In the genomic region with DNA sequence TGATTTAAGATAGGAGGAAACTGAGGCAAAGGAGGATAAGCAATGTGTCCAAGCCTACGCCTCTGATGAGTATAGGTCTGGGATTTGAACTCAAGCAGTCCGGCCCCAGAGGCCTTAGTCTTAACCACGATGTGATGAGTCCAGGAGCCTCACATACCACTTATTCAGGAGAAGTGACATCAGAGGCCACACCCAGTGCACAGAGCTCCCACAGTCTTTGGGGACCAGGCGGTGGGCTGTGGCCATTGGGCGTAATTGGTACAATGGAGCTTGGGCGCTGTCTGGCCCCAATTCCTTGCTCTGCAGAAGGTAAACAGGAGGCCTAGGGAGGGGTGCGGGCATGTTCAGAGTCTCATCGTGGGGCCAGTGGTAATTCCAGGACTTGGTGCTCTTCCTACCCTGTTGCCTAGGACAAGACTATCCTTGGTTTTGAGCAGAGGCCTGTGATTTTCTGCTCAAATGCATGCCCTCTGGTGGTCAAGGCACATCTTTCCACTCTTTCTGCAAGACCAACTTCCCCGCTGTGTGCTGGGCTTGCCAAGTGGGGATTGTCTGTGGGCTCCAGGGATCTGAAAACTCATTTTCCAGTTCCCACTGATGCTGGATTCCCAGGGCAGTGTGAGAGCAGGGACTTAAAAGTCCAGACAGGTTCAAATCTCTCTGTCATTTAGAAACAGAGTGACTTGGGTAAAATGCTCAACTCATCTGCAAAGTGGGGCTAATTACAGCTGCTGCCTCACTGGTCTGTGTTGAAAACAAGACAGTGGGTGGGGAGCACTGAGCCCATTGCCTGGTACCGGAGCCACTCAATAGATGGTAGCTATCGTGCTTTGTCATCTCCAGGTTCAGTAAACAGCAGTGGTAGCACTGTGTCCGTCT, we compare ENCODE assay signal across 1 cellular context.
A peak's percentile ranks its signal among the peaks of the same experiment; 100 is the strongest.
TF ChIP-seq lines count a peak whose summit lies in the region.

No MANE protein-coding gene starts in this region.

TF ChIP-seq in HepG2, 621 proteins besides CTCF, POLR2A, EP300 and RAD21 (continued from another document and continues in another):
- TF ChIP-seq, protein P1, sequence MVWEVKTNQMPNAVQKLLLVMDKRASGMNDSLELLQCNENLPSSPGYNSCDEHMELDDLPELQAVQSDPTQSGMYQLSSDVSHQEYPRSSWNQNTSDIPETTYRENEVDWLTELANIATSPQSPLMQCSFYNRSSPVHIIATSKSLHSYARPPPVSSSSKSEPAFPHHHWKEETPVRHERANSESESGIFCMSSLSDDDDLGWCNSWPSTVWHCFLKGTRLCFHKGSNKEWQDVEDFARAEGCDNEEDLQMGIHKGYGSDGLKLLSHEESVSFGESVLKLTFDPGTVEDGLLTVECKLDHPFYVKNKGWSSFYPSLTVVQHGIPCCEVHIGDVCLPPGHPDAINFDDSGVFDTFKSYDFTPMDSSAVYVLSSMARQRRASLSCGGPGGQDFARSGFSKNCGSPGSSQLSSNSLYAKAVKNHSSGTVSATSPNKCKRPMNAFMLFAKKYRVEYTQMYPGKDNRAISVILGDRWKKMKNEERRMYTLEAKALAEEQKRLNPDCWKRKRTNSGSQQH (CRISPR knock-in tag; IDR thresholded peaks at IDR 0.05; ENCODE audit: low read depth): no peak
- TF ChIP-seq GZF1 (CRISPR knock-in tag; IDR thresholded peaks at IDR 0.05) (0 out of 2 replicates have a peak, but pooled peaks have one; percentile 46), ZNF761 (CRISPR knock-in tag; conservative IDR thresholded peaks at IDR 0.05) (no peak), ADNP (CRISPR knock-in tag; IDR thresholded peaks at IDR 0.05) (no peak), NR3C1 (CRISPR knock-in tag; IDR thresholded peaks at IDR 0.05) (no peak), AGO1 (IDR thresholded peaks at IDR 0.05; ENCODE audit: low read depth, low read length, poor library complexity, severe bottlenecking) (no peak), FOXA3 (CRISPR knock-in tag; IDR thresholded peaks at IDR 0.05) (peak; percentile 10; the same call in 1 of the 2 replicates), ZNF563 (CRISPR knock-in tag; IDR thresholded peaks at IDR 0.05) (no peak), NR2F6 (IDR thresholded peaks at IDR 0.05) (no peak), NR2F6 (CRISPR knock-in tag; IDR thresholded peaks at IDR 0.05) (no peak), MEIS2 (CRISPR knock-in tag; IDR thresholded peaks at IDR 0.05) (no peak), ZSCAN20 (CRISPR knock-in tag; IDR thresholded peaks at IDR 0.05; ENCODE audit: borderline replicate concordance) (no peak), CENPT (CRISPR knock-in tag; IDR thresholded peaks at IDR 0.05; ENCODE audit: low read depth) (no peak), ZNF317 (CRISPR knock-in tag; IDR thresholded peaks at IDR 0.05) (no peak), KMT2B (CRISPR knock-in tag; IDR thresholded peaks at IDR 0.05) (no peak), FOXM1 (CRISPR knock-in tag; IDR thresholded peaks at IDR 0.05) (no peak), ZSCAN9 (CRISPR knock-in tag; IDR thresholded peaks at IDR 0.05; ENCODE audit: borderline replicate concordance) (no peak), SMYD3 (CRISPR knock-in tag; IDR thresholded peaks at IDR 0.05) (no peak), CREB1 (IDR thresholded peaks at IDR 0.05) (no peak), CREB1 (CRISPR knock-in tag; IDR thresholded peaks at IDR 0.05) (no peak), ZMYM2 (CRISPR knock-in tag; IDR thresholded peaks at IDR 0.05) (no peak), TBL1XR1 (IDR thresholded peaks at IDR 0.05; ENCODE audit: borderline replicate concordance, low read length, partially characterized antibody) (no peak), ZNF501 (CRISPR knock-in tag; IDR thresholded peaks at IDR 0.05) (peak; percentile 56; the same call in 1 of the 2 replicates), SOX6 (IDR thresholded peaks at IDR 0.05) (no peak), SOX6 (CRISPR knock-in tag; IDR thresholded peaks at IDR 0.05) (no peak)
- TF ChIP-seq, protein P2, sequence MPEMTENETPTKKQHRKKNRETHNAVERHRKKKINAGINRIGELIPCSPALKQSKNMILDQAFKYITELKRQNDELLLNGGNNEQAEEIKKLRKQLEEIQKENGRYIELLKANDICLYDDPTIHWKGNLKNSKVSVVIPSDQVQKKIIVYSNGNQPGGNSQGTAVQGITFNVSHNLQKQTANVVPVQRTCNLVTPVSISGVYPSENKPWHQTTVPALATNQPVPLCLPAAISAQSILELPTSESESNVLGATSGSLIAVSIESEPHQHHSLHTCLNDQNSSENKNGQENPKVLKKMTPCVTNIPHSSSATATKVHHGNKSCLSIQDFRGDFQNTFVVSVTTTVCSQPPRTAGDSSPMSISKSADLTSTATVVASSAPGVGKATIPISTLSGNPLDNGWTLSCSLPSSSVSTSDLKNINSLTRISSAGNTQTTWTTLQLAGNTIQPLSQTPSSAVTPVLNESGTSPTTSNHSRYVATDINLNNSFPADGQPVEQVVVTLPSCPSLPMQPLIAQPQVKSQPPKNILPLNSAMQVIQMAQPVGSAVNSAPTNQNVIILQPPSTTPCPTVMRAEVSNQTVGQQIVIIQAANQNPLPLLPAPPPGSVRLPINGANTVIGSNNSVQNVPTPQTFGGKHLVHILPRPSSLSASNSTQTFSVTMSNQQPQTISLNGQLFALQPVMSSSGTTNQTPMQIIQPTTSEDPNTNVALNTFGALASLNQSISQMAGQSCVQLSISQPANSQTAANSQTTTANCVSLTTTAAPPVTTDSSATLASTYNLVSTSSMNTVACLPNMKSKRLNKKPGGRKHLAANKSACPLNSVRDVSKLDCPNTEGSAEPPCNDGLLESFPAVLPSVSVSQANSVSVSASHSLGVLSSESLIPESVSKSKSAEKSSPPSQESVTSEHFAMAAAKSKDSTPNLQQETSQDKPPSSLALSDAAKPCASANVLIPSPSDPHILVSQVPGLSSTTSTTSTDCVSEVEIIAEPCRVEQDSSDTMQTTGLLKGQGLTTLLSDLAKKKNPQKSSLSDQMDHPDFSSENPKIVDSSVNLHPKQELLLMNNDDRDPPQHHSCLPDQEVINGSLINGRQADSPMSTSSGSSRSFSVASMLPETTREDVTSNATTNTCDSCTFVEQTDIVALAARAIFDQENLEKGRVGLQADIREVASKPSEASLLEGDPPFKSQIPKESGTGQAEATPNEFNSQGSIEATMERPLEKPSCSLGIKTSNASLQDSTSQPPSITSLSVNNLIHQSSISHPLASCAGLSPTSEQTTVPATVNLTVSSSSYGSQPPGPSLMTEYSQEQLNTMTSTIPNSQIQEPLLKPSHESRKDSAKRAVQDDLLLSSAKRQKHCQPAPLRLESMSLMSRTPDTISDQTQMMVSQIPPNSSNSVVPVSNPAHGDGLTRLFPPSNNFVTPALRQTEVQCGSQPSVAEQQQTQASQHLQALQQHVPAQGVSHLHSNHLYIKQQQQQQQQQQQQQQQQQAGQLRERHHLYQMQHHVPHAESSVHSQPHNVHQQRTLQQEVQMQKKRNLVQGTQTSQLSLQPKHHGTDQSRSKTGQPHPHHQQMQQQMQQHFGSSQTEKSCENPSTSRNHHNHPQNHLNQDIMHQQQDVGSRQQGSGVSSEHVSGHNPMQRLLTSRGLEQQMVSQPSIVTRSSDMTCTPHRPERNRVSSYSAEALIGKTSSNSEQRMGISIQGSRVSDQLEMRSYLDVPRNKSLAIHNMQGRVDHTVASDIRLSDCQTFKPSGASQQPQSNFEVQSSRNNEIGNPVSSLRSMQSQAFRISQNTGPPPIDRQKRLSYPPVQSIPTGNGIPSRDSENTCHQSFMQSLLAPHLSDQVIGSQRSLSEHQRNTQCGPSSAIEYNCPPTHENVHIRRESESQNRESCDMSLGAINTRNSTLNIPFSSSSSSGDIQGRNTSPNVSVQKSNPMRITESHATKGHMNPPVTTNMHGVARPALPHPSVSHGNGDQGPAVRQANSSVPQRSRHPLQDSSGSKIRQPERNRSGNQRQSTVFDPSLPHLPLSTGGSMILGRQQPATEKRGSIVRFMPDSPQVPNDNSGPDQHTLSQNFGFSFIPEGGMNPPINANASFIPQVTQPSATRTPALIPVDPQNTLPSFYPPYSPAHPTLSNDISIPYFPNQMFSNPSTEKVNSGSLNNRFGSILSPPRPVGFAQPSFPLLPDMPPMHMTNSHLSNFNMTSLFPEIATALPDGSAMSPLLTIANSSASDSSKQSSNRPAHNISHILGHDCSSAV (CRISPR knock-in tag; IDR thresholded peaks at IDR 0.05; ENCODE audit: borderline replicate concordance): no peak
- TF ChIP-seq, protein P3, sequence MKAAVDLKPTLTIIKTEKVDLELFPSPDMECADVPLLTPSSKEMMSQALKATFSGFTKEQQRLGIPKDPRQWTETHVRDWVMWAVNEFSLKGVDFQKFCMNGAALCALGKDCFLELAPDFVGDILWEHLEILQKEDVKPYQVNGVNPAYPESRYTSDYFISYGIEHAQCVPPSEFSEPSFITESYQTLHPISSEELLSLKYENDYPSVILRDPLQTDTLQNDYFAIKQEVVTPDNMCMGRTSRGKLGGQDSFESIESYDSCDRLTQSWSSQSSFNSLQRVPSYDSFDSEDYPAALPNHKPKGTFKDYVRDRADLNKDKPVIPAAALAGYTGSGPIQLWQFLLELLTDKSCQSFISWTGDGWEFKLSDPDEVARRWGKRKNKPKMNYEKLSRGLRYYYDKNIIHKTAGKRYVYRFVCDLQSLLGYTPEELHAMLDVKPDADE (CRISPR knock-in tag; IDR thresholded peaks at IDR 0.05): no peak
- TF ChIP-seq, protein P4, sequence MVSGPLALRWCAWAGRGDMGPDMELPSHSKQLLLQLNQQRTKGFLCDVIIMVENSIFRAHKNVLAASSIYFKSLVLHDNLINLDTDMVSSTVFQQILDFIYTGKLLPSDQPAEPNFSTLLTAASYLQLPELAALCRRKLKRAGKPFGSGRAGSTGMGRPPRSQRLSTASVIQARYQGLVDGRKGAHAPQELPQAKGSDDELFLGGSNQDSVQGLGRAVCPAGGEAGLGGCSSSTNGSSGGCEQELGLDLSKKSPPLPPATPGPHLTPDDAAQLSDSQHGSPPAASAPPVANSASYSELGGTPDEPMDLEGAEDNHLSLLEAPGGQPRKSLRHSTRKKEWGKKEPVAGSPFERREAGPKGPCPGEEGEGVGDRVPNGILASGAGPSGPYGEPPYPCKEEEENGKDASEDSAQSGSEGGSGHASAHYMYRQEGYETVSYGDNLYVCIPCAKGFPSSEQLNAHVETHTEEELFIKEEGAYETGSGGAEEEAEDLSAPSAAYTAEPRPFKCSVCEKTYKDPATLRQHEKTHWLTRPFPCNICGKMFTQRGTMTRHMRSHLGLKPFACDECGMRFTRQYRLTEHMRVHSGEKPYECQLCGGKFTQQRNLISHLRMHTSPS (CRISPR knock-in tag; IDR thresholded peaks at IDR 0.05; ENCODE audit: low read depth): no peak
- TF ChIP-seq, protein P5, sequence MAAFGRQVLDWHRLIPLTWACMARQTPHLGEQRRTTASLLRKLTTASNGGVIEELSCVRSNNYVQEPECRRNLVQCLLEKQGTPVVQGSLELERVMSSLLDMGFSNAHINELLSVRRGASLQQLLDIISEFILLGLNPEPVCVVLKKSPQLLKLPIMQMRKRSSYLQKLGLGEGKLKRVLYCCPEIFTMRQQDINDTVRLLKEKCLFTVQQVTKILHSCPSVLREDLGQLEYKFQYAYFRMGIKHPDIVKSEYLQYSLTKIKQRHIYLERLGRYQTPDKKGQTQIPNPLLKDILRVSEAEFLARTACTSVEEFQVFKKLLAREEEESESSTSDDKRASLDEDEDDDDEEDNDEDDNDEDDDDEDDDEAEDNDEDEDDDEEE (CRISPR knock-in tag; IDR thresholded peaks at IDR 0.05): no peak
- TF ChIP-seq, protein P6, sequence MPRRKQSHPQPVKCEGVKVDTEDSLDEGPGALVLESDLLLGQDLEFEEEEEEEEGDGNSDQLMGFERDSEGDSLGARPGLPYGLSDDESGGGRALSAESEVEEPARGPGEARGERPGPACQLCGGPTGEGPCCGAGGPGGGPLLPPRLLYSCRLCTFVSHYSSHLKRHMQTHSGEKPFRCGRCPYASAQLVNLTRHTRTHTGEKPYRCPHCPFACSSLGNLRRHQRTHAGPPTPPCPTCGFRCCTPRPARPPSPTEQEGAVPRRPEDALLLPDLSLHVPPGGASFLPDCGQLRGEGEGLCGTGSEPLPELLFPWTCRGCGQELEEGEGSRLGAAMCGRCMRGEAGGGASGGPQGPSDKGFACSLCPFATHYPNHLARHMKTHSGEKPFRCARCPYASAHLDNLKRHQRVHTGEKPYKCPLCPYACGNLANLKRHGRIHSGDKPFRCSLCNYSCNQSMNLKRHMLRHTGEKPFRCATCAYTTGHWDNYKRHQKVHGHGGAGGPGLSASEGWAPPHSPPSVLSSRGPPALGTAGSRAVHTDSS (CRISPR knock-in tag; conservative IDR thresholded peaks at IDR 0.05): no peak
- TF ChIP-seq, protein P7, sequence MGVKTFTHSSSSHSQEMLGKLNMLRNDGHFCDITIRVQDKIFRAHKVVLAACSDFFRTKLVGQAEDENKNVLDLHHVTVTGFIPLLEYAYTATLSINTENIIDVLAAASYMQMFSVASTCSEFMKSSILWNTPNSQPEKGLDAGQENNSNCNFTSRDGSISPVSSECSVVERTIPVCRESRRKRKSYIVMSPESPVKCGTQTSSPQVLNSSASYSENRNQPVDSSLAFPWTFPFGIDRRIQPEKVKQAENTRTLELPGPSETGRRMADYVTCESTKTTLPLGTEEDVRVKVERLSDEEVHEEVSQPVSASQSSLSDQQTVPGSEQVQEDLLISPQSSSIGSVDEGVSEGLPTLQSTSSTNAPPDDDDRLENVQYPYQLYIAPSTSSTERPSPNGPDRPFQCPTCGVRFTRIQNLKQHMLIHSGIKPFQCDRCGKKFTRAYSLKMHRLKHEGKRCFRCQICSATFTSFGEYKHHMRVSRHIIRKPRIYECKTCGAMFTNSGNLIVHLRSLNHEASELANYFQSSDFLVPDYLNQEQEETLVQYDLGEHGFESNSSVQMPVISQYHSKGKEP (CRISPR knock-in tag; IDR thresholded peaks at IDR 0.05): no peak
- TF ChIP-seq, protein P8, sequence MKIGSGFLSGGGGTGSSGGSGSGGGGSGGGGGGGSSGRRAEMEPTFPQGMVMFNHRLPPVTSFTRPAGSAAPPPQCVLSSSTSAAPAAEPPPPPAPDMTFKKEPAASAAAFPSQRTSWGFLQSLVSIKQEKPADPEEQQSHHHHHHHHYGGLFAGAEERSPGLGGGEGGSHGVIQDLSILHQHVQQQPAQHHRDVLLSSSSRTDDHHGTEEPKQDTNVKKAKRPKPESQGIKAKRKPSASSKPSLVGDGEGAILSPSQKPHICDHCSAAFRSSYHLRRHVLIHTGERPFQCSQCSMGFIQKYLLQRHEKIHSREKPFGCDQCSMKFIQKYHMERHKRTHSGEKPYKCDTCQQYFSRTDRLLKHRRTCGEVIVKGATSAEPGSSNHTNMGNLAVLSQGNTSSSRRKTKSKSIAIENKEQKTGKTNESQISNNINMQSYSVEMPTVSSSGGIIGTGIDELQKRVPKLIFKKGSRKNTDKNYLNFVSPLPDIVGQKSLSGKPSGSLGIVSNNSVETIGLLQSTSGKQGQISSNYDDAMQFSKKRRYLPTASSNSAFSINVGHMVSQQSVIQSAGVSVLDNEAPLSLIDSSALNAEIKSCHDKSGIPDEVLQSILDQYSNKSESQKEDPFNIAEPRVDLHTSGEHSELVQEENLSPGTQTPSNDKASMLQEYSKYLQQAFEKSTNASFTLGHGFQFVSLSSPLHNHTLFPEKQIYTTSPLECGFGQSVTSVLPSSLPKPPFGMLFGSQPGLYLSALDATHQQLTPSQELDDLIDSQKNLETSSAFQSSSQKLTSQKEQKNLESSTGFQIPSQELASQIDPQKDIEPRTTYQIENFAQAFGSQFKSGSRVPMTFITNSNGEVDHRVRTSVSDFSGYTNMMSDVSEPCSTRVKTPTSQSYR (CRISPR knock-in tag; IDR thresholded peaks at IDR 0.05; ENCODE audit: borderline replicate concordance): no peak
- TF ChIP-seq, protein P9, sequence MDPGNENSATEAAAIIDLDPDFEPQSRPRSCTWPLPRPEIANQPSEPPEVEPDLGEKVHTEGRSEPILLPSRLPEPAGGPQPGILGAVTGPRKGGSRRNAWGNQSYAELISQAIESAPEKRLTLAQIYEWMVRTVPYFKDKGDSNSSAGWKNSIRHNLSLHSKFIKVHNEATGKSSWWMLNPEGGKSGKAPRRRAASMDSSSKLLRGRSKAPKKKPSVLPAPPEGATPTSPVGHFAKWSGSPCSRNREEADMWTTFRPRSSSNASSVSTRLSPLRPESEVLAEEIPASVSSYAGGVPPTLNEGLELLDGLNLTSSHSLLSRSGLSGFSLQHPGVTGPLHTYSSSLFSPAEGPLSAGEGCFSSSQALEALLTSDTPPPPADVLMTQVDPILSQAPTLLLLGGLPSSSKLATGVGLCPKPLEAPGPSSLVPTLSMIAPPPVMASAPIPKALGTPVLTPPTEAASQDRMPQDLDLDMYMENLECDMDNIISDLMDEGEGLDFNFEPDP (CRISPR knock-in tag; conservative IDR thresholded peaks at IDR 0.05): no peak
